Comparison of ENCODE assay signal across 14 cellular contexts in genomic region chr6:163926642-163927041, GRCh38.
A peak's percentile ranks its signal among the peaks of the same experiment; 100 is the strongest.
DNase-seq lines count a peak whose midpoint lies in the region; ATAC-seq lines count a peak whose summit lies in the region.
"Had no signal": no experiment of that assay in that cellular context is flagged by ENCODE, and none has a peak within 500 bp of the region (broad histone marks: within the 10 kb centered on the region; RNA-seq: fewer than 3 reads in every experiment).

No MANE protein-coding gene starts in this region.

- ATAC-seq in HG03521 (IDR thresholded peaks at IDR 0.05; ENCODE audit: unreplicated experiment) (no peak), GM18502 (IDR thresholded peaks at IDR 0.05; ENCODE audit: poor library complexity, unreplicated experiment) (no peak), GM18907 (IDR thresholded peaks at IDR 0.05; ENCODE audit: unreplicated experiment) (no peak)
- ATAC-seq: body of pancreas; stimulated activated naive CD8-positive, alpha-beta T cell treated with anti-CD3 and anti-CD28 coated beads, Interleukin-15, amount 100 ng/mL, for 72 hours had no signal

- DNase-seq in AG20443 (ENCODE audit: low spot score) (peak; percentile 38), amygdala (lab: John Stamatoyannopoulos, UW) (peak in 36 of 56 donors; percentile 10 to 75 (median 45)), globus pallidus (ENCODE audit: low spot score) (peak; percentile 79), occipital lobe (lab: John Stamatoyannopoulos, UW) (peak; percentile 33), T-helper 9 cell (no peak)
- DNase-seq: activated B cell treated with CpG ODN at 0.5 μM for 24 hours; NCI-H1436 treated with DMSO at 0.1 percent for 48 hours; NCI-H2227 treated with DMSO at 0.1 percent for 48 hours; SHP77; stimulated activated naive CD8-positive, alpha-beta T cell treated with anti-CD3 and anti-CD28 coated beads, Interleukin-15, amount 100 ng/mL, for 72 hours had no signal
